In the genomic region with DNA sequence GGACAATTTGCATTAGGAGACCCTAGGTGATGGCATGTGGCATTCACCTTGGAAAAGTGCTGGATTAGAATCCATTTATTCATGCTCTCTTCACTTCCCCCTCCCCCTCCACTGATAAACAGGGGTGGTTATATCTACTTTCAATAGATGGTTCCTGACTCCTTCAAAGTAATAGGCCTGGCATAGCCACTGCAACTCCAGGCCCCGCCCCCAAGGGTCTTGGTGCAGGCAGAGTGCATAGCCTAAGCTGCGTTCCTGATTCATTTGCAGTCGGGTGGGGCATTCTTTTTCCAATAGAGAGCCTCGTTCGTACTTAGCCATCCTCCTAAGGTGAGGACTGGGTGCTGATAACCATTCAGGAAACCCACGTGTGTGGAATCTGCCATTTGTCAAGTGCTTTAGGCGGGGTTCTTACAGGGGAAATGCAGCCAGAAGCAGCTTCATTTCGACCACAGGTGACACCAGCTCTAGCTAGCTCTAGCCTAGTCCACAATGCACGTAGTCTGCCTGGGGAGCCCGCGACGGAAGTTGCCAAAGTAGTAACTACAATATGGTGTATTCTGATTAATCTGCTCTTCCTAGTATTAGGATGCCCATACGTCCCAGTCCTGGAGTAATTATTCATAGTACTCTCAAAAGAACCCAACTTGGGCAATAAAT, we compare ENCODE assay signal across 2 cellular contexts.
TF ChIP-seq lines count a peak whose summit lies in the region.

No MANE protein-coding gene starts in this region.

TF ChIP-seq in IMR-90, 13 proteins besides CTCF, POLR2A, EP300 and RAD21:
- no peak for TF ChIP-seq RCOR1 (IDR thresholded peaks at IDR 0.05; ENCODE audit: insufficient replicate concordance, low read length)
- no peak for TF ChIP-seq MAZ (IDR thresholded peaks at IDR 0.05; ENCODE audit: borderline replicate concordance, low read depth, low read length)
- TF ChIP-seq ELK1 (IDR thresholded peaks at IDR 0.05; ENCODE audit: borderline replicate concordance, low read depth, low read length), result no peak
- no peak for TF ChIP-seq MAFK (IDR thresholded peaks at IDR 0.05; ENCODE audit: low read depth, low read length)

TF ChIP-seq in H1, 55 proteins besides CTCF, POLR2A, EP300 and RAD21:
- no peak for TF ChIP-seq ASH2L (IDR thresholded peaks at IDR 0.05; ENCODE audit: low read length)
- TF ChIP-seq TBP (IDR thresholded peaks at IDR 0.05; ENCODE audit: low read depth, low read length), result no peak
- no peak for TF ChIP-seq NRF1 (IDR thresholded peaks at IDR 0.05; ENCODE audit: low read depth, low read length)
- TF ChIP-seq MAX (IDR thresholded peaks at IDR 0.05), result no peak
- no peak for TF ChIP-seq NANOG (IDR thresholded peaks at IDR 0.05; ENCODE audit: insufficient read depth, low read depth, low read length, poor library complexity, severe bottlenecking)
- TF ChIP-seq, protein P1, sequence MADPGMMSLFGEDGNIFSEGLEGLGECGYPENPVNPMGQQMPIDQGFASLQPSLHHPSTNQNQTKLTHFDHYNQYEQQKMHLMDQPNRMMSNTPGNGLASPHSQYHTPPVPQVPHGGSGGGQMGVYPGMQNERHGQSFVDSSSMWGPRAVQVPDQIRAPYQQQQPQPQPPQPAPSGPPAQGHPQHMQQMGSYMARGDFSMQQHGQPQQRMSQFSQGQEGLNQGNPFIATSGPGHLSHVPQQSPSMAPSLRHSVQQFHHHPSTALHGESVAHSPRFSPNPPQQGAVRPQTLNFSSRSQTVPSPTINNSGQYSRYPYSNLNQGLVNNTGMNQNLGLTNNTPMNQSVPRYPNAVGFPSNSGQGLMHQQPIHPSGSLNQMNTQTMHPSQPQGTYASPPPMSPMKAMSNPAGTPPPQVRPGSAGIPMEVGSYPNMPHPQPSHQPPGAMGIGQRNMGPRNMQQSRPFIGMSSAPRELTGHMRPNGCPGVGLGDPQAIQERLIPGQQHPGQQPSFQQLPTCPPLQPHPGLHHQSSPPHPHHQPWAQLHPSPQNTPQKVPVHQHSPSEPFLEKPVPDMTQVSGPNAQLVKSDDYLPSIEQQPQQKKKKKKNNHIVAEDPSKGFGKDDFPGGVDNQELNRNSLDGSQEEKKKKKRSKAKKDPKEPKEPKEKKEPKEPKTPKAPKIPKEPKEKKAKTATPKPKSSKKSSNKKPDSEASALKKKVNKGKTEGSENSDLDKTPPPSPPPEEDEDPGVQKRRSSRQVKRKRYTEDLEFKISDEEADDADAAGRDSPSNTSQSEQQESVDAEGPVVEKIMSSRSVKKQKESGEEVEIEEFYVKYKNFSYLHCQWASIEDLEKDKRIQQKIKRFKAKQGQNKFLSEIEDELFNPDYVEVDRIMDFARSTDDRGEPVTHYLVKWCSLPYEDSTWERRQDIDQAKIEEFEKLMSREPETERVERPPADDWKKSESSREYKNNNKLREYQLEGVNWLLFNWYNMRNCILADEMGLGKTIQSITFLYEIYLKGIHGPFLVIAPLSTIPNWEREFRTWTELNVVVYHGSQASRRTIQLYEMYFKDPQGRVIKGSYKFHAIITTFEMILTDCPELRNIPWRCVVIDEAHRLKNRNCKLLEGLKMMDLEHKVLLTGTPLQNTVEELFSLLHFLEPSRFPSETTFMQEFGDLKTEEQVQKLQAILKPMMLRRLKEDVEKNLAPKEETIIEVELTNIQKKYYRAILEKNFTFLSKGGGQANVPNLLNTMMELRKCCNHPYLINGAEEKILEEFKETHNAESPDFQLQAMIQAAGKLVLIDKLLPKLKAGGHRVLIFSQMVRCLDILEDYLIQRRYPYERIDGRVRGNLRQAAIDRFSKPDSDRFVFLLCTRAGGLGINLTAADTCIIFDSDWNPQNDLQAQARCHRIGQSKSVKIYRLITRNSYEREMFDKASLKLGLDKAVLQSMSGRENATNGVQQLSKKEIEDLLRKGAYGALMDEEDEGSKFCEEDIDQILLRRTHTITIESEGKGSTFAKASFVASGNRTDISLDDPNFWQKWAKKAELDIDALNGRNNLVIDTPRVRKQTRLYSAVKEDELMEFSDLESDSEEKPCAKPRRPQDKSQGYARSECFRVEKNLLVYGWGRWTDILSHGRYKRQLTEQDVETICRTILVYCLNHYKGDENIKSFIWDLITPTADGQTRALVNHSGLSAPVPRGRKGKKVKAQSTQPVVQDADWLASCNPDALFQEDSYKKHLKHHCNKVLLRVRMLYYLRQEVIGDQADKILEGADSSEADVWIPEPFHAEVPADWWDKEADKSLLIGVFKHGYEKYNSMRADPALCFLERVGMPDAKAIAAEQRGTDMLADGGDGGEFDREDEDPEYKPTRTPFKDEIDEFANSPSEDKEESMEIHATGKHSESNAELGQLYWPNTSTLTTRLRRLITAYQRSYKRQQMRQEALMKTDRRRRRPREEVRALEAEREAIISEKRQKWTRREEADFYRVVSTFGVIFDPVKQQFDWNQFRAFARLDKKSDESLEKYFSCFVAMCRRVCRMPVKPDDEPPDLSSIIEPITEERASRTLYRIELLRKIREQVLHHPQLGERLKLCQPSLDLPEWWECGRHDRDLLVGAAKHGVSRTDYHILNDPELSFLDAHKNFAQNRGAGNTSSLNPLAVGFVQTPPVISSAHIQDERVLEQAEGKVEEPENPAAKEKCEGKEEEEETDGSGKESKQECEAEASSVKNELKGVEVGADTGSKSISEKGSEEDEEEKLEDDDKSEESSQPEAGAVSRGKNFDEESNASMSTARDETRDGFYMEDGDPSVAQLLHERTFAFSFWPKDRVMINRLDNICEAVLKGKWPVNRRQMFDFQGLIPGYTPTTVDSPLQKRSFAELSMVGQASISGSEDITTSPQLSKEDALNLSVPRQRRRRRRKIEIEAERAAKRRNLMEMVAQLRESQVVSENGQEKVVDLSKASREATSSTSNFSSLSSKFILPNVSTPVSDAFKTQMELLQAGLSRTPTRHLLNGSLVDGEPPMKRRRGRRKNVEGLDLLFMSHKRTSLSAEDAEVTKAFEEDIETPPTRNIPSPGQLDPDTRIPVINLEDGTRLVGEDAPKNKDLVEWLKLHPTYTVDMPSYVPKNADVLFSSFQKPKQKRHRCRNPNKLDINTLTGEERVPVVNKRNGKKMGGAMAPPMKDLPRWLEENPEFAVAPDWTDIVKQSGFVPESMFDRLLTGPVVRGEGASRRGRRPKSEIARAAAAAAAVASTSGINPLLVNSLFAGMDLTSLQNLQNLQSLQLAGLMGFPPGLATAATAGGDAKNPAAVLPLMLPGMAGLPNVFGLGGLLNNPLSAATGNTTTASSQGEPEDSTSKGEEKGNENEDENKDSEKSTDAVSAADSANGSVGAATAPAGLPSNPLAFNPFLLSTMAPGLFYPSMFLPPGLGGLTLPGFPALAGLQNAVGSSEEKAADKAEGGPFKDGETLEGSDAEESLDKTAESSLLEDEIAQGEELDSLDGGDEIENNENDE (IDR thresholded peaks at IDR 0.05; ENCODE audit: insufficient replicate concordance, low read length), result no peak
